In the genomic region with DNA sequence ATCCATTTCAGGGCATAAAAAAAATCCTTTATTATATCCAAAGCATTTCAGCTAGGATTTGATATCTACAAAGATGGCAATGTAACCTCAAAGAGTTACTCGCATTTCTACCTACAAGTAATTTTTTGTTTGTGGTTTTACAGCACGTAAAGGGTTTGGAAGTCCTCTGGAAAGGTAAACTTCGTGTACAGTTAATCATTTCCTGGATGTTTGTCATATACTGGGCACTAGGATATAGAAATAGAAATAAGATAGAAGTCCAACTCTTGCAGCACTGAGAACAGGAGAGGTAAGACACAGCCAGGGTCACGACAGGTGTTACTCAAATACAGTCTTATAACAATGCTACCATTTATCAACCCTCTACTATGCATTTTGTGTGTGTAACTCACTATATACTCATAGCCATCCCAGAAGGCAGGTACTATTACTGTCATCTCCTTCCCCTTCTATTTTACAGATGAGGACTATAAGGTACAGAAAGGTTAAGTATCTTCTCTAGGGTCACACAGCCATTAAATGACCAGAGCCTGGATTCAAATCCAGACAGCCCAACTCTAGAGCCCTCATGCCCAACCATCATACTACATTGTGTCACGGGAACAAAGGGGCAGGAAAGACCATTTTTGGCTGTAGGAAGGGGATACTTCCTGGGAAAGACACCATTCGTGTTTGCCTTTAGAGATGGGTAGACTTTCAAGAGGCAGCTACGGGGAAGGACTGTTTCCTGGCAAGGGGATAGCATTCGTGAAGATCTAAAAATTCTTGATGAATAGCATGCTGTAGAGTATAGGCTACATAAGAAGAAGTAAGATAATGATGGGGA, we compare ENCODE assay signal across 20 cellular contexts. TPM values are rescaled to one million over a fixed set of nuclear protein-coding genes. Genes with fewer than 3 reads are reported as not detected.
"Had no signal": no experiment of that assay in that cellular context is flagged by ENCODE, and none has a peak within 500 bp of the region (broad histone marks: within the 10 kb centered on the region; RNA-seq: fewer than 3 reads in every experiment).

No MANE protein-coding gene starts in this region.

- H3K9me3 ChIP-seq: sigmoid colon, spleen, upper lobe of right lung had no signal

- H3K27ac ChIP-seq: cardiac muscle cell, foreskin keratinocyte, spleen, upper lobe of right lung, VCaP had no signal

- H3K4me3 ChIP-seq: cardiac muscle cell, sigmoid colon, spleen, upper lobe of right lung had no signal

- ATAC-seq: foreskin keratinocyte; naive thymus-derived CD8-positive, alpha-beta T cell; stimulated activated naive B cell treated with anti-CD40 and anti-IgM and Interleukin-4, amounts not matched to agents 10 μg/mL and 1 μg/mL and 100 μg/mL, for 72 hours; upper lobe of right lung had no signal

- DNase-seq: activated CD4-positive, CD25-positive, alpha-beta regulatory T cell treated with anti-CD3 and anti-CD28 coated beads, Interleukin-2, amount 50 U/mL, for 72 hours; activated gamma-delta T cell; effector memory CD4-positive, alpha-beta T cell; mesendoderm; naive thymus-derived CD8-positive, alpha-beta T cell; sigmoid colon; spleen; stimulated activated naive B cell treated with anti-CD40 and anti-IgM and Interleukin-4, amounts not matched to agents 10 μg/mL and 1 μg/mL and 100 μg/mL, for 72 hours; SW 1271; T-helper 2 cell; upper lobe of right lung had no signal

- H3K27me3 ChIP-seq: cardiac muscle cell, foreskin keratinocyte, sigmoid colon, spleen, upper lobe of right lung had no signal

- H3K4me1 ChIP-seq: foreskin keratinocyte, sigmoid colon had no signal

RNA-seq across cellular contexts. Expression of gene MORN5, which starts 19.1 kb away (rescaled TPM):
- total RNA-seq: activated CD8-positive, alpha-beta memory T cell treated with anti-CD3 and anti-CD28 coated beads for 36 hours; cardiac muscle cell; dermis blood vessel endothelial cell; foreskin keratinocyte; kidney epithelial cell; lower leg skin; naive thymus-derived CD8-positive, alpha-beta T cell; osteocyte; upper lobe of right lung had no signal
- polyA plus RNA-seq: cardiac muscle cell; fibroblast of lung; foreskin keratinocyte; naive thymus-derived CD8-positive, alpha-beta T cell; spleen had no signal
